ENCODE assay signal across 29 cellular contexts in the genomic region with DNA sequence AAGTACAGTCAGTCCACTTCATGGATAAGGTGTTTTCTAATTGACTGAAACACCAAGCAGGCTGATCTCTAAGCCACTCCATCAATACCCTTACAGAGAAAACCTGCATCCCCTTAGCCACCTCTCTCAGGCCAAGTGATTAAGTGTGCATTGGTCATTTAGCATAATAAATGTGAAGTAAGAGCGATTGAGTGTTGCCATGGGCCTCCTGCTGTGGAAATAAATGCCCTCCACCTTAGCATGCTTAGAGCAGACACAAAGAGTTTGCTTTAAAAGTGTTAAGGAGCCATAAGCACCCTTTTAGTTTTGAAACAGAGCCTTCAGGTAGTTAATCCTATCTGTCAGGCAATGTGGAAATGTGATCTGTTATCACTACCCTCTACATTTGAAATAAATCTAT.
"Had no signal": no experiment of that assay in that cellular context is flagged by ENCODE, and none has a peak within 500 bp of the region (broad histone marks: within the 10 kb centered on the region; RNA-seq: fewer than 3 reads in every experiment).

No MANE protein-coding gene starts in this region.

- H3K9me3 ChIP-seq: adrenal gland, ascending aorta, esophagus muscularis mucosa, left lung, stomach, suprapubic skin, tibial nerve had no signal

- H3K27me3 ChIP-seq: adrenal gland, ascending aorta, brain microvascular endothelial cell, esophagus muscularis mucosa, left lung, stomach, suprapubic skin, tibial nerve had no signal

- DNase-seq: activated B cell treated with CpG ODN at 0.5 μM for 24 hours; activated CD4-positive, alpha-beta T cell treated with anti-CD3 and anti-CD28 coated beads for 36 hours; activated CD4-positive, alpha-beta T cell treated with anti-CD3 and anti-CD28 coated beads, Interleukin-2, amount 50 U/mL, for 4 hours; activated CD8-positive, alpha-beta memory T cell treated with anti-CD3 and anti-CD28 coated beads for 24 hours; activated CD8-positive, alpha-beta memory T cell treated with anti-CD3 and anti-CD28 coated beads, Interleukin-2, amount 50 U/mL, for 4 hours; activated naive CD4-positive, alpha-beta T cell; activated T-cell treated with anti-CD3 and anti-CD28 coated beads, Interleukin-2, amount 50 U/mL, for 24 hours; adrenal gland; brain microvascular endothelial cell; central memory CD4-positive, alpha-beta T cell; dermis blood vessel endothelial cell; effector memory CD4-positive, alpha-beta T cell; head of caudate nucleus; kidney glomerular epithelial cell; left lung; naive B cell; posterior cingulate gyrus; small intestine; stimulated activated CD4-positive, alpha-beta T cell treated with anti-CD3 and anti-CD28 coated beads, Interleukin-15, amount 100 ng/mL, for 24 hours; stomach; T-helper 9 cell had no signal

- H3K36me3 ChIP-seq: adrenal gland, ascending aorta, brain microvascular endothelial cell, esophagus muscularis mucosa, left lung, stomach, suprapubic skin, tibial nerve had no signal

- ATAC-seq: activated CD4-positive, alpha-beta T cell treated with anti-CD3 and anti-CD28 coated beads for 36 hours; left lung; sciatic nerve; stimulated activated memory B cell treated with anti-CD40 and anti-IgM and Interleukin-4, amounts not matched to agents 10 μg/mL and 1 μg/mL and 100 μg/mL, for 72 hours had no signal

- FAIRE-seq: frontal cortex, small intestine had no signal

- H3K4me1 ChIP-seq: adrenal gland, ascending aorta, left lung, stomach, suprapubic skin, tibial nerve had no signal

- H3K4me3 ChIP-seq: adrenal gland, ascending aorta, esophagus muscularis mucosa, left lung, lung, stomach, suprapubic skin, tibial nerve had no signal

- H3K27ac ChIP-seq: adrenal gland, ascending aorta, brain microvascular endothelial cell, left lung, stomach, suprapubic skin, tibial nerve had no signal
